In the genomic region with DNA sequence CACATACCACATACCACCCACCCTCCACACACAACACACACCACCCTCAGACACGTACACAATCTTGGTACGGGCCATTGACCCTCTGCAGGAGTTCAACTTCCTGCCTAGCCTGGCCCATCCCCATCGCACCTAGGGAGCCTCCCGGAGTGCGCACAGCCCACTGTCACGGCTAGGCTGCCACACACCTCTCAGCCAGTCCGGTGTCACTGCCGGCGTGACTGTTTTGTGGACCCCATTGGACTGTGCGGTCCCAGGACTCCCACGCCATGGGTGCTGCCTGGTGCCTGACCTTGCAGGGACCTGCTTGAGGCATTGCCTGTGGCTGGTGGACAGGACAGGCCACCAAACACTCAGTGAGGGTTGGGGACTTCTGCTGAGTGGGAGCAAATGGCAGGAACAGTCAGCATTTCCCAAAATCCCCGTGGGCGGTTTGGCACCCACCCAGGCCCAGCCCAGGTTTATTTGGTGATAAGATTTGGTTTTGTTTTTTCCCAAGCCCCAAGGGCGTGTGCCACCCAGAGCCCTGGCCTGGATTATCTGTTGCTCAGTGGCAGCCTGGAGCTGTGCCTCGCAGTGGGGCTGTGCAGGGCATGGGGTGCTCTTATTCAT, we compare ENCODE assay signal across 18 cellular contexts. TPM values are rescaled to one million over a fixed set of nuclear protein-coding genes. Genes with fewer than 3 reads are reported as not detected.
"Had no signal": no experiment of that assay in that cellular context is flagged by ENCODE, and none has a peak within 500 bp of the region (broad histone marks: within the 10 kb centered on the region; RNA-seq: fewer than 3 reads in every experiment).

No MANE protein-coding gene starts in this region.

- H3K4me3 Mint-ChIP-seq: activated B cell treated with CpG ODN at 0.5 μM for 24 hours; activated CD4-positive, alpha-beta T cell treated with anti-CD3 and anti-CD28 coated beads, Interleukin-2, amount 10 ng/mL, durations not matched to agents 7 days and 5 days; neural crest cell; T-cell had no signal

- H3K27ac ChIP-seq: body of pancreas, esophagus muscularis mucosa, tibial nerve had no signal

- H3K9me3 ChIP-seq: body of pancreas, esophagus muscularis mucosa, pancreas, tibial nerve had no signal

- H3K4me1 ChIP-seq: tibial nerve had no signal

- H3K36me3 Mint-ChIP-seq: T-cell had no signal

- ATAC-seq: body of pancreas, left lobe of liver, T-cell had no signal

- FAIRE-seq: islet of Langerhans, pancreas, TTC549 had no signal

- H3K27ac Mint-ChIP-seq: activated B cell treated with CpG ODN at 0.5 μM for 24 hours; activated CD4-positive, alpha-beta T cell treated with anti-CD3 and anti-CD28 coated beads, Interleukin-2, amount 10 ng/mL, durations not matched to agents 7 days and 5 days; T-cell had no signal

- H3K36me3 ChIP-seq: esophagus muscularis mucosa, pancreas, tibial nerve had no signal

- H3K9me3 Mint-ChIP-seq: activated B cell treated with CpG ODN at 0.5 μM for 24 hours, T-cell had no signal

- H3K4me3 ChIP-seq: body of pancreas, dorsolateral prefrontal cortex, esophagus muscularis mucosa, pancreas, skin epidermis, tibial nerve had no signal

- DNase-seq: activated B cell treated with CpG ODN at 0.5 μM for 24 hours; activated CD4-positive, alpha-beta T cell treated with anti-CD3 and anti-CD28 coated beads, Interleukin-2, amount 10 ng/mL, durations not matched to agents 7 days and 5 days; activated CD8-positive, alpha-beta memory T cell treated with anti-CD3 and anti-CD28 coated beads for 24 hours; activated naive CD4-positive, alpha-beta T cell treated with Interleukin-2 at 50 U/mL for 16 hours; body of pancreas; dorsolateral prefrontal cortex; mesenchymal stem cell; pancreas; T-cell had no signal

- H3K27me3 ChIP-seq: body of pancreas, dorsolateral prefrontal cortex, pancreas, tibial nerve had no signal

- H3K27me3 Mint-ChIP-seq: activated CD4-positive, alpha-beta T cell treated with anti-CD3 and anti-CD28 coated beads, Interleukin-2, amount 10 ng/mL, durations not matched to agents 7 days and 5 days had no signal

- H3K4me1 Mint-ChIP-seq: activated B cell treated with CpG ODN at 0.5 μM for 24 hours; activated CD4-positive, alpha-beta T cell treated with anti-CD3 and anti-CD28 coated beads, Interleukin-2, amount 10 ng/mL, durations not matched to agents 7 days and 5 days; T-cell had no signal

RNA-seq across cellular contexts. Expression of a gene that starts 27.7 kb away (rescaled TPM):
- total RNA-seq: activated B cell treated with CpG ODN at 0.5 μM for 24 hours; activated CD4-positive, alpha-beta T cell treated with anti-CD3 and anti-CD28 coated beads, Interleukin-2, amount 10 ng/mL, durations not matched to agents 7 days and 5 days had no signal

RNA-seq across cellular contexts. Expression of a gene that starts 32.2 kb away (rescaled TPM):
- total RNA-seq: activated B cell treated with CpG ODN at 0.5 μM for 24 hours; activated CD4-positive, alpha-beta T cell treated with anti-CD3 and anti-CD28 coated beads, Interleukin-2, amount 10 ng/mL, durations not matched to agents 7 days and 5 days; chondrocyte; fibroblast of villous mesenchyme; tibial nerve had no signal

RNA-seq across cellular contexts. Expression of a gene that starts 48.2 kb away (rescaled TPM):
- total RNA-seq: activated B cell treated with CpG ODN at 0.5 μM for 24 hours; activated CD4-positive, alpha-beta T cell treated with anti-CD3 and anti-CD28 coated beads, Interleukin-2, amount 10 ng/mL, durations not matched to agents 7 days and 5 days; chondrocyte; dorsolateral prefrontal cortex; fibroblast of villous mesenchyme; left lobe of liver; neural crest cell; tibial nerve had no signal
